ENCODE assay signal across 21 cellular contexts in genomic region chr16:75754126-75754525, GRCh38. TPM values are rescaled to one million over a fixed set of nuclear protein-coding genes. Genes with fewer than 3 reads are reported as not detected.
A peak's percentile ranks its signal among the peaks of the same experiment; 100 is the strongest.
DNase-seq lines count a peak whose midpoint lies in the region; ATAC-seq and TF ChIP-seq lines count a peak whose summit lies in the region.
"Had no signal": no experiment of that assay in that cellular context is flagged by ENCODE, and none has a peak within 500 bp of the region (broad histone marks: within the 10 kb centered on the region; RNA-seq: fewer than 3 reads in every experiment).

No MANE protein-coding gene starts in this region.

- H3K79me2 ChIP-seq in hepatocyte = no peaks in the 10 kb centered on the region
- H3K79me2 ChIP-seq: parathyroid adenoma had no signal

- no peak overlapping the region for H3K27ac Mint-ChIP-seq in MCF 10A (ENCODE audit: low read depth, unreplicated experiment)
- H3K27ac Mint-ChIP-seq: activated B cell treated with CpG ODN at 0.5 μM for 24 hours; activated naive CD8-positive, alpha-beta T cell treated with anti-CD3 and anti-CD28 coated beads, Interleukin-2, amount 10 ng/mL, durations not matched to agents 7 days and 5 days; activated T-helper 1 cell treated with anti-CD3 and anti-CD28 coated beads, Interleukin-12 subunit alpha, Interleukin-12 subunit beta, Interleukin-2, Interleukin-4 antibody, amounts not matched to agents 30 ng/mL and 10 ng/mL and 1 ng/mL, durations not matched to agents 14 hours and 24 hours and 36 hours had no signal

- 24% methylated on average over 5 of the region's 5 CpGs for WGBS in hepatocyte (ENCODE audit: low lambda C conversion rate, missing lambda C conversion rate)
- WGBS in transverse colon (ENCODE audit: low coverage in 1 of 2), 2 donors = 31% methylated on average over 5 of the region's 5 CpGs; no CpG with 5 or more reads in 1 of the 2 donors
- WGBS in aorta, 2 donors = 91 to 92% methylated on average over 5 of the region's 5 CpGs

- H3K4me1 ChIP-seq in hepatocyte (ENCODE audit: insufficient read depth) (peaks cover 23% of the 10 kb centered on the region), transverse colon (peaks cover 0 to 21% (median 6%) of the 10 kb centered on the region in 4 donors), aorta (ENCODE audit: control insufficient read depth in 1 of 2, insufficient read depth in 2 of 2, low read length in 2 of 2) (no peaks in the 10 kb centered on the region)
- H3K4me1 ChIP-seq: BE2C, parathyroid adenoma had no signal

- no peaks in the 10 kb centered on the region for H3K9me2 ChIP-seq in hepatocyte (replicated peaks; ENCODE audit: insufficient read depth)

- TF ChIP-seq POLR2A in transverse colon (IDR thresholded peaks at IDR 0.05) = no peak

- no peak for TF ChIP-seq EP300 in transverse colon (IDR thresholded peaks at IDR 0.05; ENCODE audit: low read depth)

- no peaks in the 10 kb centered on the region for H4K20me1 ChIP-seq in hepatocyte (ENCODE audit: insufficient read depth, poor library complexity, severe bottlenecking)

- BruUV-seq in MCF 10A (replicated peaks; lab: Mats Ljungman, UMichigan) = no TSS peak

- DNase-seq in HPDE6-E6E7 (ENCODE audit: extremely low spot score) (peak; percentile 70), MCF 10A (ENCODE audit: unreplicated experiment) (peak; percentile 75), hepatocyte (ENCODE audit: low spot score) (peak; percentile 68), transverse colon (peak; percentile 46), aorta (no peak), Kasumi-1 (lab: John Stamatoyannopoulos, UW) (no peak)
- DNase-seq: activated B cell treated with CpG ODN at 0.5 μM for 24 hours; activated CD8-positive, alpha-beta memory T cell treated with anti-CD3 and anti-CD28 coated beads for 24 hours; activated naive CD8-positive, alpha-beta T cell treated with anti-CD3 and anti-CD28 coated beads, Interleukin-2, amount 10 ng/mL, durations not matched to agents 7 days and 5 days; BE2C; MV-4-11; NCI-H2029; NCI-H524; T-helper 2 cell had no signal

- H3K36me3 ChIP-seq in hepatocyte (replicated peaks; ENCODE audit: insufficient read depth, low read depth) (no peaks in the 10 kb centered on the region), transverse colon (no peaks in the 10 kb centered on the region), aorta (ENCODE audit: control insufficient read depth in 1 of 2, insufficient read depth in 2 of 2, low read length in 1 of 2) (peaks cover 0 to 3% of the 10 kb centered on the region in 2 donors)
- H3K36me3 ChIP-seq: BE2C, cardiac muscle cell had no signal

- peak overlapping the region; percentile 13 for H3K4me2 ChIP-seq in hepatocyte
- H3K4me2 ChIP-seq: smooth muscle cell had no signal

- peak overlapping the region; percentile 80 for H3K27ac ChIP-seq in hepatocyte
- H3K27ac ChIP-seq in transverse colon = peak overlapping the region in 1 of 4 donors; percentile 34
- H3K27ac ChIP-seq in aorta (ENCODE audit: low read depth in 1 of 2, low read length in 2 of 2) = no peak overlapping the region
- H3K27ac ChIP-seq: cardiac muscle cell, parathyroid adenoma had no signal

- no peaks in the 10 kb centered on the region for H3K27me3 ChIP-seq in hepatocyte
- no peaks in the 10 kb centered on the region for H3K27me3 ChIP-seq in transverse colon
- H3K27me3 ChIP-seq in aorta (ENCODE audit: control insufficient read depth in 1 of 2, insufficient read depth in 2 of 2, low read length in 1 of 2) = no peaks in the 10 kb centered on the region
- H3K27me3 ChIP-seq: BE2C, cardiac muscle cell had no signal

- peaks cover 4% of the 10 kb centered on the region for H3K27me3 Mint-ChIP-seq in MCF 10A (ENCODE audit: insufficient read depth, unreplicated experiment)

- no peak overlapping the region for H3K4me3 ChIP-seq in hepatocyte
- no peak overlapping the region for H3K4me3 ChIP-seq in transverse colon
- H3K4me3 ChIP-seq in aorta (ENCODE audit: low read length in 2 of 2) = no peak overlapping the region
- H3K4me3 ChIP-seq: cardiac muscle cell, smooth muscle cell had no signal

- H3K36me3 Mint-ChIP-seq in MCF 10A (ENCODE audit: insufficient read depth, unreplicated experiment) = no peaks in the 10 kb centered on the region
- H3K36me3 Mint-ChIP-seq: activated naive CD8-positive, alpha-beta T cell treated with anti-CD3 and anti-CD28 coated beads, Interleukin-2, amount 10 ng/mL, durations not matched to agents 7 days and 5 days had no signal

- CTCF ChIA-PET in MCF 10A (lab: Yijun Ruan, JAX) = interaction anchor here (0.6 to 1.2 kb wide), 3 partner anchors 9 to 505 kb away, joined by 3 read pairs; no protein-coding TSS in a partner anchor

- peaks cover 4% of the 10 kb centered on the region for H3K4me1 Mint-ChIP-seq in MCF 10A (ENCODE audit: insufficient read depth, unreplicated experiment)

- ATAC-seq in HG02759 (IDR thresholded peaks at IDR 0.05; ENCODE audit: unreplicated experiment) = no peak
- ATAC-seq in HG02678 (IDR thresholded peaks at IDR 0.05; ENCODE audit: unreplicated experiment) = no peak
- no peak for ATAC-seq in aorta (ENCODE audit: low FRiP score)

- TF ChIP-seq CTCF in MCF 10A (IDR thresholded peaks at IDR 0.05; ENCODE audit: unreplicated experiment) (no peak), hepatocyte (IDR thresholded peaks at IDR 0.05; ENCODE audit: poor library complexity) (no peak), transverse colon (IDR thresholded peaks at IDR 0.05) (no peak)

- intact Hi-C loops in MCF 10A (cut with micrococcal nuclease) (loop anchor here (2.0 to 10.0 kb wide), 2 partner anchors 49 to 105 kb away; partner anchors contain the start of gene DUXB), transverse colon (cut with DNase I; ENCODE audit: low total_unique reads) (no loop called here), aorta (cut with DNase I) (no loop called here)

- H3K9me3 ChIP-seq in hepatocyte (ENCODE audit: low read depth) = no peaks in the 10 kb centered on the region
- no peaks in the 10 kb centered on the region for H3K9me3 ChIP-seq in transverse colon
- H3K9me3 ChIP-seq in aorta (ENCODE audit: control insufficient read depth, low read length) = no peaks in the 10 kb centered on the region
- H3K9me3 ChIP-seq: BE2C had no signal

- in situ Hi-C loops in transverse colon (cut with MboI; ENCODE audit: low pct_ligation_motif_present in 1 of 4, low pct_unique_long_range_greater_than_20kb in 1 of 4, low sequenced_read_pairs in 3 of 4) = loop anchor here (25.0 kb wide), 4 partner anchors 92 to 567 kb away; partner anchors contain the start of genes CHST6 (in 3 of the 4), CTRB1 (in 1 of the 4) and CTRB2 (in 1 of the 4)

- H2AFZ ChIP-seq in hepatocyte = no peak overlapping the region
- H2AFZ ChIP-seq: parathyroid adenoma had no signal

- no peak overlapping the region for H3K4me3 Mint-ChIP-seq in MCF 10A (ENCODE audit: unreplicated experiment)
- H3K4me3 Mint-ChIP-seq: activated B cell treated with CpG ODN at 0.5 μM for 24 hours; activated naive CD8-positive, alpha-beta T cell treated with anti-CD3 and anti-CD28 coated beads, Interleukin-2, amount 10 ng/mL, durations not matched to agents 7 days and 5 days; activated T-helper 1 cell treated with anti-CD3 and anti-CD28 coated beads, Interleukin-12 subunit alpha, Interleukin-12 subunit beta, Interleukin-2, Interleukin-4 antibody, amounts not matched to agents 30 ng/mL and 10 ng/mL and 1 ng/mL, durations not matched to agents 14 hours and 24 hours and 36 hours had no signal

- H3K9me3 Mint-ChIP-seq in MCF 10A (ENCODE audit: unreplicated experiment) = no peaks in the 10 kb centered on the region
- H3K9me3 Mint-ChIP-seq: activated B cell treated with CpG ODN at 0.5 μM for 24 hours; activated naive CD8-positive, alpha-beta T cell treated with anti-CD3 and anti-CD28 coated beads, Interleukin-2, amount 10 ng/mL, durations not matched to agents 7 days and 5 days; activated T-helper 1 cell treated with anti-CD3 and anti-CD28 coated beads, Interleukin-12 subunit alpha, Interleukin-12 subunit beta, Interleukin-2, Interleukin-4 antibody, amounts not matched to agents 30 ng/mL and 10 ng/mL and 1 ng/mL, durations not matched to agents 14 hours and 24 hours and 36 hours had no signal

- POLR2A ChIA-PET in MCF 10A (lab: Yijun Ruan, JAX) = interaction anchor here (0.6 to 5.7 kb wide), 9 partner anchors 10 to 310 kb away, joined by 3 to 35 read pairs (median 3); partner anchors contain the start of genes KARS1, TERF2IP and TMEM231

RNA-seq across cellular contexts. Expression of gene CPHXL, which starts 27.8 kb away (rescaled TPM):
- total RNA-seq in MCF 10A (2022) (not detected in 2 replicates), hepatocyte (not detected in 2 replicates), transverse colon (not detected), aorta (not detected)
- polyA plus RNA-seq in hepatocyte (not detected in 2 replicates), aorta (not detected)
- total RNA-seq: activated B cell treated with CpG ODN at 0.5 μM for 24 hours; activated naive CD8-positive, alpha-beta T cell treated with anti-CD3 and anti-CD28 coated beads, Interleukin-2, amount 10 ng/mL, durations not matched to agents 7 days and 5 days; activated T-helper 1 cell treated with anti-CD3 and anti-CD28 coated beads, Interleukin-12 subunit alpha, Interleukin-12 subunit beta, Interleukin-2, Interleukin-4 antibody, amounts not matched to agents 30 ng/mL and 10 ng/mL and 1 ng/mL, durations not matched to agents 14 hours and 24 hours and 36 hours; cardiac muscle cell; myocyte; smooth muscle cell had no signal
- polyA plus RNA-seq: cardiac muscle cell, smooth muscle cell had no signal

RNA-seq across cellular contexts. Expression of gene DUXB, which starts 52.9 kb away (rescaled TPM):
- total RNA-seq in MCF 10A (2022) = not detected in 2 replicates
- not detected in 2 replicates for total RNA-seq in hepatocyte
- not detected in 2 replicates for polyA plus RNA-seq in hepatocyte
- total RNA-seq in transverse colon = not detected
- not detected for total RNA-seq in aorta
- polyA plus RNA-seq in aorta = not detected
- total RNA-seq: activated B cell treated with CpG ODN at 0.5 μM for 24 hours; activated naive CD8-positive, alpha-beta T cell treated with anti-CD3 and anti-CD28 coated beads, Interleukin-2, amount 10 ng/mL, durations not matched to agents 7 days and 5 days; activated T-helper 1 cell treated with anti-CD3 and anti-CD28 coated beads, Interleukin-12 subunit alpha, Interleukin-12 subunit beta, Interleukin-2, Interleukin-4 antibody, amounts not matched to agents 30 ng/mL and 10 ng/mL and 1 ng/mL, durations not matched to agents 14 hours and 24 hours and 36 hours; cardiac muscle cell; myocyte; smooth muscle cell had no signal
- polyA plus RNA-seq: cardiac muscle cell, smooth muscle cell had no signal

Comparison
In these comparisons a context has a peak if more than half of its experiments do, and no peak if none do; other contexts are left out.
1. DNase-seq: peak in HPDE6-E6E7 (single experiment), MCF 10A (single experiment), hepatocyte (single experiment) and transverse colon (single experiment); none in aorta (0 of 2) and Kasumi-1 (0 of 2).